In genomic region chr17:29596811-29597210, GRCh38 we compare ENCODE assay signal across 30 cellular contexts. TPM values are rescaled to one million over a fixed set of nuclear protein-coding genes. Genes with fewer than 3 reads are reported as not detected.
A peak's percentile ranks its signal among the peaks of the same experiment; 100 is the strongest.
DNase-seq lines count a peak whose midpoint lies in the region; ATAC-seq, FAIRE-seq and TF ChIP-seq lines count a peak whose summit lies in the region.
"Had no signal": no experiment of that assay in that cellular context is flagged by ENCODE, and none has a peak within 500 bp of the region (broad histone marks: within the 10 kb centered on the region; RNA-seq: fewer than 3 reads in every experiment).

No MANE protein-coding gene starts in this region.

- H3K9me3 Mint-ChIP-seq in type B pancreatic cell, result no peaks in the 10 kb centered on the region
- H3K9me3 Mint-ChIP-seq: activated CD4-positive, alpha-beta memory T cell treated with anti-CD3 and anti-CD28 coated beads for 36 hours; activated naive CD4-positive, alpha-beta T cell treated with anti-CD3 and anti-CD28 coated beads, Interleukin-2, amount 50 U/mL, for 72 hours; activated T-helper 17 cell treated with anti-CD3 and anti-CD28 coated beads, Interleukin-2, amount 50 U/mL, for 72 hours; CD8-positive, alpha-beta T cell; central memory CD8-positive, alpha-beta T cell; natural killer cell had no signal

- H3K4me3 ChIP-seq in NB4 (ENCODE audit: low read depth, low read length) (no peak overlapping the region), kidney (ENCODE audit: low read length in 2 of 2) (no peak overlapping the region), colonic mucosa (no peak overlapping the region)
- H3K4me3 ChIP-seq: ascending aorta, left lung, sigmoid colon, tibial artery had no signal

- H3K27ac Mint-ChIP-seq in type B pancreatic cell, result peak overlapping the region; percentile 6
- H3K27ac Mint-ChIP-seq: activated CD4-positive, alpha-beta memory T cell treated with anti-CD3 and anti-CD28 coated beads for 36 hours; activated naive CD4-positive, alpha-beta T cell treated with anti-CD3 and anti-CD28 coated beads, Interleukin-2, amount 50 U/mL, for 72 hours; activated T-helper 17 cell treated with anti-CD3 and anti-CD28 coated beads, Interleukin-2, amount 50 U/mL, for 72 hours; CD8-positive, alpha-beta T cell; natural killer cell had no signal

- H3K9ac ChIP-seq in kidney (ENCODE audit: low read length in 2 of 2), result no peak overlapping the region
- no peak overlapping the region for H3K9ac ChIP-seq in colonic mucosa (ENCODE audit: low read depth in 2 of 2, low read length in 2 of 2)

- peak overlapping the region; percentile 52 for H3K4me3 Mint-ChIP-seq in type B pancreatic cell
- H3K4me3 Mint-ChIP-seq: activated CD4-positive, alpha-beta memory T cell treated with anti-CD3 and anti-CD28 coated beads for 36 hours; activated T-helper 17 cell treated with anti-CD3 and anti-CD28 coated beads, Interleukin-2, amount 50 U/mL, for 72 hours; CD8-positive, alpha-beta T cell; central memory CD8-positive, alpha-beta T cell; natural killer cell had no signal

- TF ChIP-seq CTCF in NB4 (IDR thresholded peaks at IDR 0.05; ENCODE audit: low read depth, low read length) (no peak), kidney (IDR thresholded peaks at IDR 0.05; ENCODE audit: borderline replicate concordance, extremely low read depth, insufficient read depth) (no peak), type B pancreatic cell (conservative IDR thresholded peaks at IDR 0.05) (no peak), colonic mucosa (IDR thresholded peaks at IDR 0.05) (no peak)

- H3K4me1 ChIP-seq in kidney (ENCODE audit: control insufficient read depth in 1 of 2, insufficient read depth in 1 of 2, low read depth in 1 of 2, low read length in 2 of 2) (peaks cover 6 to 15% of the 10 kb centered on the region in 2 donors), colonic mucosa (peaks cover 10% of the 10 kb centered on the region)

- ATAC-seq in GM18907 (IDR thresholded peaks at IDR 0.05; ENCODE audit: unreplicated experiment), result no peak
- ATAC-seq: activated CD4-positive, CD25-positive, alpha-beta regulatory T cell treated with anti-CD3 and anti-CD28 coated beads, Interleukin-2, amount 50 U/mL, for 24 hours; activated naive CD4-positive, alpha-beta T cell treated with anti-CD3 and anti-CD28 coated beads, Interleukin-2, amount 50 U/mL, for 72 hours; activated T-helper 17 cell treated with anti-CD3 and anti-CD28 coated beads, Interleukin-2, amount 50 U/mL, for 72 hours; CD8-positive, alpha-beta T cell; left lung; natural killer cell; stimulated activated naive CD8-positive, alpha-beta T cell treated with anti-CD3 and anti-CD28 coated beads, Interleukin-15, Interleukin-2, amounts not matched to agents 100 U/mL and 50 U/mL, for 24 hours had no signal

- H3K27ac ChIP-seq in cingulate gyrus (ENCODE audit: low read depth, low read length), result peak overlapping the region; percentile 47
- no peak overlapping the region for H3K27ac ChIP-seq in kidney (ENCODE audit: low read depth in 2 of 2, low read length in 2 of 2)
- no peak overlapping the region for H3K27ac ChIP-seq in colonic mucosa
- H3K27ac ChIP-seq: ascending aorta, left lung, sigmoid colon, tibial artery had no signal

- POLR2A ChIA-PET in HEK293T (lab: Yijun Ruan, JAX), result interaction anchor here (0.7 to 1.4 kb wide), 3 partner anchors 12 to 27 kb away, joined by 3 to 4 read pairs (median 4); partner anchors contain the start of gene CORO6

- H3K36me3 Mint-ChIP-seq in type B pancreatic cell, result no peaks in the 10 kb centered on the region
- H3K36me3 Mint-ChIP-seq: activated naive CD4-positive, alpha-beta T cell treated with anti-CD3 and anti-CD28 coated beads, Interleukin-2, amount 50 U/mL, for 72 hours; CD8-positive, alpha-beta T cell; natural killer cell had no signal

- H3K4me1 Mint-ChIP-seq in type B pancreatic cell (ENCODE audit: unreplicated experiment), result peaks cover 40% of the 10 kb centered on the region
- H3K4me1 Mint-ChIP-seq: activated T-helper 17 cell treated with anti-CD3 and anti-CD28 coated beads, Interleukin-2, amount 50 U/mL, for 72 hours had no signal

- FAIRE-seq in kidney (lab: Jason Lieb, UNC), result no peak

- H3K27me3 Mint-ChIP-seq in type B pancreatic cell, result no peaks in the 10 kb centered on the region
- H3K27me3 Mint-ChIP-seq: activated CD4-positive, alpha-beta memory T cell treated with anti-CD3 and anti-CD28 coated beads for 36 hours; activated T-helper 17 cell treated with anti-CD3 and anti-CD28 coated beads, Interleukin-2, amount 50 U/mL, for 72 hours; central memory CD8-positive, alpha-beta T cell had no signal

- intact Hi-C loops in kidney (cut with DNase I), result no loop called here
- intact Hi-C loops in colonic mucosa (cut with DNase I), result no loop called here

- TF ChIP-seq POLR2A in NB4 (IDR thresholded peaks at IDR 0.05; ENCODE audit: extremely low read depth, insufficient read length), result no peak

- H3K9me3 ChIP-seq in kidney (ENCODE audit: control insufficient read depth in 1 of 2, low read length in 2 of 2) (no peaks in the 10 kb centered on the region), colonic mucosa (no peaks in the 10 kb centered on the region)
- H3K9me3 ChIP-seq: ascending aorta, left lung, sigmoid colon, tibial artery had no signal

- H3K27me3 ChIP-seq in colonic mucosa, result no peaks in the 10 kb centered on the region
- H3K27me3 ChIP-seq: ascending aorta, sigmoid colon, tibial artery had no signal

- no peaks in the 10 kb centered on the region for H3K36me3 ChIP-seq in kidney (ENCODE audit: control insufficient read depth in 1 of 2, insufficient read depth in 2 of 2, low read length in 2 of 2)
- H3K36me3 ChIP-seq in colonic mucosa, result no peaks in the 10 kb centered on the region
- H3K36me3 ChIP-seq: ascending aorta, left lung, sigmoid colon, tibial artery had no signal

- CTCF ChIA-PET in HEK293T (lab: Yijun Ruan, JAX), result interaction anchor here (1.1 to 1.7 kb wide), 4 partner anchors 16 to 227 kb away, joined by 3 to 8 read pairs (median 7); no protein-coding TSS in a partner anchor

- DNase-seq in NB4 (ENCODE audit: low read depth) (peak; percentile 47), kidney (peak; percentile 42), type B pancreatic cell (ENCODE audit: extremely low spot score, unreplicated experiment) (no peak), colonic mucosa (no peak), HEK293T (ENCODE audit: extremely low spot score) (no peak)
- DNase-seq: activated CD4-positive, alpha-beta memory T cell treated with anti-CD3 and anti-CD28 coated beads for 36 hours; activated CD8-positive, alpha-beta memory T cell treated with anti-CD3 and anti-CD28 coated beads, Interleukin-2, amount 50 U/mL, for 48 hours; DMS153; left lung; midbrain; natural killer cell; NCI-H1105; NCI-H2029; NCI-H226; NCI-H774; OCI-M1; SHP77; sigmoid colon; stimulated activated CD4-positive, alpha-beta T cell treated with anti-CD3 and anti-CD28 coated beads, Interleukin-15, amount 100 ng/mL, for 24 hours; stimulated activated naive CD8-positive, alpha-beta T cell treated with anti-CD3 and anti-CD28 coated beads, Interleukin-15, Interleukin-2, amounts not matched to agents 100 U/mL and 50 U/mL, for 24 hours; T1000; tibial artery had no signal

TF ChIP-seq in HEK293T, 16 proteins besides CTCF, POLR2A, EP300 and RAD21:
- TF ChIP-seq ELF4 (IDR thresholded peaks at IDR 0.05), result no peak
- TF ChIP-seq ARNT (IDR thresholded peaks at IDR 0.05), result no peak
- no peak for TF ChIP-seq FOXM1 (IDR thresholded peaks at IDR 0.05; ENCODE audit: borderline replicate concordance)
- no peak for TF ChIP-seq FOXA1 (IDR thresholded peaks at IDR 0.05)
- no peak for TF ChIP-seq CTBP1 (IDR thresholded peaks at IDR 0.05; ENCODE audit: borderline replicate concordance)
- no peak for TF ChIP-seq TARDBP (IDR thresholded peaks at IDR 0.05)
- no peak for TF ChIP-seq L3MBTL2 (conservative IDR thresholded peaks at IDR 0.05)
TF ChIP-seq in HEK293T: peak in this region for 0.

RNA-seq across cellular contexts. Expression of gene ANKRD13B, which starts 3.9 kb away (rescaled TPM):
- total RNA-seq in kidney (3.3 TPM), type B pancreatic cell (ENCODE audit: low replicate concordance) (21.0 and 50.5 TPM in 2 replicates), colonic mucosa (10 to 100 TPM in 1 of 2 donors, 1 to 10 TPM in 1; 3.1 to 10.2 TPM)
- 2.8 TPM for polyA plus RNA-seq in kidney (ENCODE audit: insufficient read depth, low read depth, low replicate concordance)

RNA-seq across cellular contexts. Expression of gene GIT1, which starts 7.4 kb away (rescaled TPM):
- total RNA-seq in kidney, result 41.9 TPM
- 21.4 TPM for polyA plus RNA-seq in kidney (ENCODE audit: insufficient read depth, low read depth, low replicate concordance)
- total RNA-seq in type B pancreatic cell (ENCODE audit: low replicate concordance), result 44.0 and 66.7 TPM in 2 replicates
- 10 to 100 TPM; 32.8 to 54.9 TPM for total RNA-seq in colonic mucosa

RNA-seq across cellular contexts. Expression of gene CORO6, which starts 25.9 kb away (rescaled TPM):
- total RNA-seq in kidney (5.9 TPM), type B pancreatic cell (ENCODE audit: low replicate concordance) (2.0 and 6.8 TPM in 2 replicates), colonic mucosa (1 to 10 TPM in 1 of 2 donors, under 1 TPM in 1; 0.62 to 2.5 TPM)
- polyA plus RNA-seq in kidney (ENCODE audit: insufficient read depth, low read depth, low replicate concordance), result 2.1 TPM

RNA-seq across cellular contexts. Expression of gene TP53I13, which starts 28.3 kb away (rescaled TPM):
- total RNA-seq in kidney, result 51.6 TPM
- 75.5 TPM for polyA plus RNA-seq in kidney (ENCODE audit: insufficient read depth, low read depth, low replicate concordance)
- 38.9 and 50.3 TPM in 2 replicates for total RNA-seq in type B pancreatic cell (ENCODE audit: low replicate concordance)
- 10 to 100 TPM; 41.2 to 91.2 TPM for total RNA-seq in colonic mucosa

RNA-seq across cellular contexts. Expression of gene ABHD15, which starts 30.0 kb away (rescaled TPM):
- total RNA-seq in kidney (9.8 TPM), type B pancreatic cell (ENCODE audit: low replicate concordance) (11.6 and 12.2 TPM in 2 replicates), colonic mucosa (10 to 100 TPM; 17.2 to 20.7 TPM)
- polyA plus RNA-seq in kidney (ENCODE audit: insufficient read depth, low read depth, low replicate concordance), result 8.9 TPM

Comparison
In these comparisons a context has a peak if more than half of its experiments do, and no peak if none do; other contexts are left out.
1. DNase-seq: peak in NB4 (single experiment) and kidney (single experiment); none in type B pancreatic cell (single experiment), colonic mucosa (single experiment) and HEK293T (single experiment).